ENCODE assay signal across 16 cellular contexts in the genomic region with DNA sequence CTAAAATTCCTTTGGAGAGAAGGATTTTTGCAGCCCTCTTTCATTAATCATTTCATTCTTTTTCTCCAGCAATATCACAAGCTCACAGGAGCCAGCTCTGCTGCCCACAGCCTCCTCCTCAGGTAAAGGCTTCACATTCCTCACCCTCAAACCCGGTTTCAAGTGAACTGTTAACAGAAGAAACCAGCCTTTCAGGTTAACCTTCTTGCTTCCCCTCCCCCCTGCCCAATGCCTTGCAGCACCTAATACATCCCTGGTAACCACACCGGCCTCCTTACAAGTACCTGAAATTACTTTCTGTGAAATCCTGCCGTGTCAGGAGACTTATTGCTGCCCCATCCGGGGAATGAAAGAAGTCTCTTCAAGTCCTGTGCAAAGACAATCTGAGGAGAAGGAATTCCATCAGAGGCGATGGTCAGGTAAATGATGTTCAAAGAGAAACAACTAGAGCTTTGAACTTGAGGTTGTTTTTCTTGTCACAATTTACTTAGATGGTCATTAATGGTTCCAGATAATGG.
DNase-seq lines count a peak whose midpoint lies in the region; ATAC-seq and TF ChIP-seq lines count a peak whose summit lies in the region.
"Had no signal": no experiment of that assay in that cellular context is flagged by ENCODE, and none has a peak within 500 bp of the region (broad histone marks: within the 10 kb centered on the region; RNA-seq: fewer than 3 reads in every experiment).

No MANE protein-coding gene starts in this region.

- intact Hi-C loops in MCF 10A (cut with micrococcal nuclease) (no loop called here), lower lobe of right lung (cut with DNase I) (no loop called here)
- intact Hi-C loops in activated CD4-positive, alpha-beta memory T cell treated with anti-CD3 and anti-CD28 coated beads for 36 hours (cut with micrococcal nuclease) = no loop called here

- H3K4me3 ChIP-seq in lower lobe of right lung = no peak overlapping the region
- H3K4me3 ChIP-seq: esophagus squamous epithelium, tibial nerve had no signal

- no peaks in the 10 kb centered on the region for H3K4me1 Mint-ChIP-seq in MCF 10A (ENCODE audit: insufficient read depth, unreplicated experiment)
- H3K4me1 Mint-ChIP-seq in activated CD4-positive, alpha-beta memory T cell treated with anti-CD3 and anti-CD28 coated beads for 36 hours (ENCODE audit: low read depth) = no peaks in the 10 kb centered on the region
- H3K4me1 Mint-ChIP-seq: stimulated activated naive B cell treated with anti-CD40 and anti-IgM and Interleukin-4, amounts not matched to agents 10 μg/mL and 1 μg/mL and 100 μg/mL, for 72 hours had no signal

- in situ Hi-C loops in T47D (cut with HindIII; ENCODE audit: low pct_unique_long_range_greater_than_20kb, low sequenced_read_pairs) = no loop called here

- peak; percentile 86 to 96 for ATAC-seq in lower lobe of right lung
- ATAC-seq: right cardiac atrium; stimulated activated naive B cell treated with anti-CD40 and anti-IgM and Interleukin-4, amounts not matched to agents 10 μg/mL and 1 μg/mL and 100 μg/mL, for 72 hours had no signal

- peaks cover 10% of the 10 kb centered on the region for H3K4me1 ChIP-seq in lower lobe of right lung

- no peaks in the 10 kb centered on the region for H3K9me3 Mint-ChIP-seq in MCF 10A (ENCODE audit: unreplicated experiment)
- H3K9me3 Mint-ChIP-seq in activated CD4-positive, alpha-beta memory T cell treated with anti-CD3 and anti-CD28 coated beads for 36 hours = no peaks in the 10 kb centered on the region

- no TSS peak for BruUV-seq in MCF 10A (replicated peaks; lab: Mats Ljungman, UMichigan)

- H3K36me3 Mint-ChIP-seq in MCF 10A (ENCODE audit: insufficient read depth, unreplicated experiment) = no peaks in the 10 kb centered on the region
- no peaks in the 10 kb centered on the region for H3K36me3 Mint-ChIP-seq in activated CD4-positive, alpha-beta memory T cell treated with anti-CD3 and anti-CD28 coated beads for 36 hours
- H3K36me3 Mint-ChIP-seq: stimulated activated naive B cell treated with anti-CD40 and anti-IgM and Interleukin-4, amounts not matched to agents 10 μg/mL and 1 μg/mL and 100 μg/mL, for 72 hours had no signal

- no peak overlapping the region for H3K27ac Mint-ChIP-seq in MCF 10A (ENCODE audit: low read depth, unreplicated experiment)
- no peak overlapping the region for H3K27ac Mint-ChIP-seq in activated CD4-positive, alpha-beta memory T cell treated with anti-CD3 and anti-CD28 coated beads for 36 hours
- H3K27ac Mint-ChIP-seq: stimulated activated naive B cell treated with anti-CD40 and anti-IgM and Interleukin-4, amounts not matched to agents 10 μg/mL and 1 μg/mL and 100 μg/mL, for 72 hours had no signal

- TF ChIP-seq CTCF in MCF 10A (IDR thresholded peaks at IDR 0.05; ENCODE audit: unreplicated experiment) (no peak), lower lobe of right lung (IDR thresholded peaks at IDR 0.05) (no peak)

- peak; percentile 83 to 98 for DNase-seq in T47D (ENCODE audit: low read depth in 1 of 2, low spot score in 1 of 2)
- no peak for DNase-seq in MCF 10A (ENCODE audit: unreplicated experiment)
- no peak for DNase-seq in epithelial cell of prostate (ENCODE audit: low read depth, low spot score)
- peak; percentile 60 for DNase-seq in lower lobe of right lung
- peak; percentile 52 for DNase-seq in ureter (ENCODE audit: low spot score)
- DNase-seq in DMS153 (lab: John Stamatoyannopoulos, UW) = no peak
- DNase-seq in activated CD4-positive, alpha-beta memory T cell treated with anti-CD3 and anti-CD28 coated beads for 36 hours = no peak
- DNase-seq in NCI-H2107 treated with DMSO at 0.1 percent for 48 hours (lab: John Stamatoyannopoulos, UW; ENCODE audit: unreplicated experiment) = no peak
- DNase-seq: dermis blood vessel endothelial cell; esophagus squamous epithelium; NCI-H2029; right cardiac atrium; SHP77; stimulated activated naive B cell treated with anti-CD40 and anti-IgM and Interleukin-4, amounts not matched to agents 10 μg/mL and 1 μg/mL and 100 μg/mL, for 72 hours; T-helper 2 cell had no signal

- H3K27me3 ChIP-seq in lower lobe of right lung (ENCODE audit: low read depth) = no peaks in the 10 kb centered on the region
- H3K27me3 ChIP-seq: esophagus squamous epithelium, tibial nerve had no signal

- CTCF ChIA-PET in MCF 10A (lab: Yijun Ruan, JAX) = interaction anchor here (0.6 kb wide), 1 partner anchor 24 kb away, joined by 5 read pairs; no protein-coding TSS in a partner anchor
- CTCF ChIA-PET in activated CD4-positive, alpha-beta memory T cell treated with anti-CD3 and anti-CD28 coated beads for 36 hours (lab: Charles Lee) = no interaction called here

- no peaks in the 10 kb centered on the region for H3K27me3 Mint-ChIP-seq in MCF 10A (ENCODE audit: insufficient read depth, unreplicated experiment)
- peaks cover 11% of the 10 kb centered on the region for H3K27me3 Mint-ChIP-seq in activated CD4-positive, alpha-beta memory T cell treated with anti-CD3 and anti-CD28 coated beads for 36 hours

- H3K36me3 ChIP-seq in lower lobe of right lung = no peaks in the 10 kb centered on the region
- H3K36me3 ChIP-seq: esophagus squamous epithelium, tibial nerve had no signal

- POLR2A ChIA-PET in MCF 10A (lab: Yijun Ruan, JAX) = interaction anchor here (0.6 kb wide), 1 partner anchor 180 kb away, joined by 4 read pairs; no protein-coding TSS in a partner anchor
- POLR2A ChIA-PET in activated CD4-positive, alpha-beta memory T cell treated with anti-CD3 and anti-CD28 coated beads for 36 hours (lab: Charles Lee) = no interaction called here

- no peak overlapping the region for H3K4me3 Mint-ChIP-seq in MCF 10A (ENCODE audit: unreplicated experiment)
- no peak overlapping the region for H3K4me3 Mint-ChIP-seq in activated CD4-positive, alpha-beta memory T cell treated with anti-CD3 and anti-CD28 coated beads for 36 hours
- H3K4me3 Mint-ChIP-seq: stimulated activated naive B cell treated with anti-CD40 and anti-IgM and Interleukin-4, amounts not matched to agents 10 μg/mL and 1 μg/mL and 100 μg/mL, for 72 hours had no signal

- H3K27ac ChIP-seq in epithelial cell of prostate (peak overlapping the region; percentile 12), lower lobe of right lung (peak overlapping the region; percentile 9)
- H3K27ac ChIP-seq: esophagus squamous epithelium, tibial nerve had no signal

- no peaks in the 10 kb centered on the region for H3K9me3 ChIP-seq in lower lobe of right lung
- H3K9me3 ChIP-seq: esophagus squamous epithelium, tibial nerve had no signal

Comparison
In these comparisons a context has a peak if more than half of its experiments do, and no peak if none do; other contexts are left out.
1. DNase-seq: peak in T47D (2 of 2), lower lobe of right lung (single experiment) and ureter (single experiment); none in MCF 10A (single experiment), epithelial cell of prostate (single experiment), DMS153 (single experiment), activated CD4-positive, alpha-beta memory T cell treated with anti-CD3 and anti-CD28 coated beads for 36 hours (single experiment) and NCI-H2107 treated with DMSO at 0.1 percent for 48 hours (single experiment).